In the genomic region with DNA sequence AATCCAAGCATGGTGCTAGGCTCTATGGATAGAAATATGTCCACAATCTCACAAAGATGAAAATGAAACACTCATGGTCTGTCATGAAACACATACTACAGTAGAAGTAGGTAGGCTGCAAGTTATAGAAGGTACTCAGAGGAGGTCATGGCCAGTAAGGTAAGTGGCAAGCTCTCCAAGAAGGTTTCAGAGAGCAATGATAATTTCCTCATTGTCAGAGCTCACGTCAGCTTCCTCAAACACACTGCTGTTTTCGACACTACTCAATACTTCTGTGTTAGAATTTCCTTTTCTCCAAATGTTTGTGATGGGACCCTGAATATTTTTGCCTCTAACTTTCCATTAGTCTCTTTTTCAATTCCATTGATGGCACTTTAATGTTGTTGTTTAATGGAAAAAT, we compare ENCODE assay signal across 26 cellular contexts. TPM values are rescaled to one million over a fixed set of nuclear protein-coding genes. Genes with fewer than 3 reads are reported as not detected.
A peak's percentile ranks its signal among the peaks of the same experiment; 100 is the strongest.
DNase-seq lines count a peak whose midpoint lies in the region; ATAC-seq and TF ChIP-seq lines count a peak whose summit lies in the region.
"Had no signal": no experiment of that assay in that cellular context is flagged by ENCODE, and none has a peak within 500 bp of the region (broad histone marks: within the 10 kb centered on the region; RNA-seq: fewer than 3 reads in every experiment).

No MANE protein-coding gene starts in this region.

- H3K9me3 ChIP-seq in DOHH2 (ENCODE audit: control insufficient read depth, insufficient read depth, low read length), result peaks cover 28% of the 10 kb centered on the region
- peaks cover 0 to 11% of the 10 kb centered on the region in 2 donors for H3K9me3 ChIP-seq in left lung
- H3K9me3 ChIP-seq: SJSA1, transverse colon had no signal

- H3K79me2 ChIP-seq in DOHH2 (ENCODE audit: control insufficient read depth, low read length), result no peaks in the 10 kb centered on the region

- H3K4me2 ChIP-seq in DOHH2 (ENCODE audit: low read length), result 0 out of 2 replicates have a peak overlapping the region, but pooled peaks have one; percentile 17

- peaks cover 12% of the 10 kb centered on the region for H3F3A ChIP-seq in DOHH2 (ENCODE audit: control insufficient read depth, insufficient read depth)

- ATAC-seq in GM21529 (IDR thresholded peaks at IDR 0.05; ENCODE audit: unreplicated experiment) (peak; percentile 29), left lung (peak; percentile 38), GM19397 (IDR thresholded peaks at IDR 0.05; ENCODE audit: unreplicated experiment) (no peak), sciatic nerve (no peak), HG03108 (IDR thresholded peaks at IDR 0.05; ENCODE audit: unreplicated experiment) (no peak)
- ATAC-seq: Panc1 had no signal

- intact Hi-C loops in left lung (cut with DNase I) (no loop called here), sciatic nerve (cut with DNase I) (no loop called here)

- H3K27me3 ChIP-seq in DOHH2 (ENCODE audit: control insufficient read depth, low read length) (no peaks in the 10 kb centered on the region), left lung (no peaks in the 10 kb centered on the region)
- H3K27me3 ChIP-seq: SJSA1, transverse colon had no signal

- H3K36me3 ChIP-seq in DOHH2 (ENCODE audit: control insufficient read depth, low read length), result no peaks in the 10 kb centered on the region
- H3K36me3 ChIP-seq in left lung, result no peaks in the 10 kb centered on the region
- H3K36me3 ChIP-seq: SJSA1, transverse colon, WERI-Rb-1 had no signal

- TF ChIP-seq CTCF in DOHH2 (IDR thresholded peaks at IDR 0.05; ENCODE audit: low read depth, low read length, poor library complexity, severe bottlenecking) (no peak), left lung (IDR thresholded peaks at IDR 0.05) (no peak)

- no peaks in the 10 kb centered on the region for H4K20me1 ChIP-seq in DOHH2 (ENCODE audit: control insufficient read depth, insufficient read depth, low read depth, low read length)

- H3K4me1 ChIP-seq in DOHH2 (ENCODE audit: control insufficient read depth, low read length) (peaks cover 57% of the 10 kb centered on the region), left lung (no peaks in the 10 kb centered on the region)
- H3K4me1 ChIP-seq: SJSA1, transverse colon had no signal

- no peaks in the 10 kb centered on the region for H3K9me2 ChIP-seq in DOHH2 (replicated peaks; ENCODE audit: control insufficient read depth, low read length)

- H3K4me3 ChIP-seq in DOHH2 (ENCODE audit: low read length) (no peak overlapping the region), left lung (no peak overlapping the region)
- H3K4me3 ChIP-seq: SJSA1, transverse colon had no signal

- H3K27ac ChIP-seq in DOHH2 (ENCODE audit: low read depth, low read length) (peak overlapping the region; percentile 31), left lung (no peak overlapping the region)
- H3K27ac ChIP-seq: SJSA1, transverse colon, WERI-Rb-1 had no signal

- DNase-seq in SKM-1 (lab: John Stamatoyannopoulos, UW; ENCODE audit: unreplicated experiment) (peak; percentile 55), left lung (no peak), sciatic nerve (ENCODE audit: low spot score) (no peak), hippocampal formation (lab: John Stamatoyannopoulos, UW) (no peak)
- DNase-seq: activated CD4-positive, alpha-beta T cell treated with anti-CD3 and anti-CD28 coated beads, Interleukin-2, amount 50 U/mL, for 48 hours; activated effector memory CD4-positive, alpha-beta T cell treated with anti-CD3 and anti-CD28 coated beads, Interleukin-2, amount 50 U/mL, for 16 hours; aorta; central memory CD4-positive, alpha-beta T cell; DMS53; glutamatergic neuron; KG1; NCI-H1048; NCI-H187 treated with DMSO at 0.1 percent for 48 hours; NCI-H2227 treated with DMSO at 0.1 percent for 48 hours; NCI-H774; occipital lobe; stimulated activated CD4-positive, alpha-beta T cell treated with anti-CD3 and anti-CD28 coated beads, Interleukin-4, amount 100 ng/mL, for 1 hour; transverse colon; WERI-Rb-1 had no signal

RNA-seq across cellular contexts. Expression of a gene that starts 25.5 kb away (rescaled TPM):
- total RNA-seq in left lung (10 to 100 TPM; 22.5 to 29.6 TPM), sciatic nerve (12.3 TPM)
- total RNA-seq: HT-29, SJSA1 had no signal

Comparison
In these comparisons a context has a peak if more than half of its experiments do, and no peak if none do; other contexts are left out.
1. ATAC-seq: peak in GM21529 (single experiment) and left lung (single experiment); none in GM19397 (single experiment), sciatic nerve (single experiment) and HG03108 (single experiment).